14 cellular contexts compared by ENCODE assay signal in the genomic region with DNA sequence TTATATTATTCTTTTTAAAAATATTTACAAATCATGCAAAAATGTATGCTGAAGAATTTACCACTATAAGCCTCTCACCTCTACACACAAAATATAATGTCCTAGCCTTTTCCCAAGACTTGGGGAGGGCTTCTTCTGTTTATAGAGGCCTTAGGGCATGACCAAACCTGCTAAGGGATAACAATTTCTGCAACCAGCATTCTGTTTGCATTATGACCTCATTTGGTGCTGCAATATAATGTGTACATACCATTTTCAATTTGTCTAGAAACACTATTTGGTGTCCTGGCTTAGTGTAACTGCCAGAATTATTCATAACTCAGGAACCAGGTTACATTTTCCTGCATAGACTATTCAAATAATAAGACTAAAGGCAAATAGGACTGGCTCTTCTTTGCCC.
"Had no signal": no experiment of that assay in that cellular context is flagged by ENCODE, and none has a peak within 500 bp of the region (broad histone marks: within the 10 kb centered on the region; RNA-seq: fewer than 3 reads in every experiment).

No MANE protein-coding gene starts in this region.

- H3K27me3 ChIP-seq: body of pancreas, heart left ventricle, sigmoid colon had no signal

- H3K36me3 ChIP-seq: heart left ventricle, sigmoid colon had no signal

- DNase-seq: activated B cell treated with CpG ODN at 0.5 μM for 24 hours; activated CD4-positive, alpha-beta T cell treated with anti-CD3 and anti-CD28 coated beads, Interleukin-2, amount 10 ng/mL, durations not matched to agents 24 days and 14 days; activated T-cell treated with anti-CD3 and anti-CD28 coated beads, Interleukin-2, amount 50 U/mL, for 1 hour; amniotic stem cell; body of pancreas; foreskin melanocyte; heart left ventricle; natural killer cell; occipital lobe; sigmoid colon; stimulated activated CD4-positive, alpha-beta T cell treated with anti-CD3 and anti-CD28 coated beads, Interleukin-2, amount 100 ng/mL, for 24 hours; stimulated activated naive B cell treated with anti-CD40 and anti-IgM and Interleukin-4, amounts not matched to agents 10 μg/mL and 1 μg/mL and 100 μg/mL, for 72 hours; T-helper 17 cell; trophoblast cell had no signal

- H3K4me1 ChIP-seq: body of pancreas, heart left ventricle, sigmoid colon had no signal

- H3K9me3 ChIP-seq: body of pancreas, heart left ventricle, sigmoid colon had no signal

- H3K27ac ChIP-seq: body of pancreas, heart left ventricle, sigmoid colon had no signal

- H3K4me3 ChIP-seq: body of pancreas, heart left ventricle, sigmoid colon had no signal
